8 cellular contexts compared by ENCODE assay signal in the genomic region with DNA sequence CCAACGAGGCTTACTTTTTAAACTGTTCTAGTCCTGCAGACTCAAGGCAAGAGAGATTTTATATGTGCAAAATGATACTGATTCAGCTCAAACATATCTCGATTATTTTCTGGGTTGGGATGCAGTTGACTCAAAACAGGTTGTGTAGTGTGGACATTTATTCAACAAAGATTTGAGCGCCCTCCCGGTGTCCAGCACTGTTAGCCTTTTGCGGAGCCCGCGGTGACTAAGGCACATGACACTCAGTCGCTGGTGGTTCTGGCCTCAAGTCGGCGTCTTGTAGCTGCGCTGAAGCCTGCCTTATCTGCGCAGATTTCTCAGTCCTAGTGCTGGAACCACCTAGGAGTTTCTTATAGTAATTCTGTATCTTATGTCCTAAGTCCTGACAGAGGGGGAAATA. TPM values are rescaled to one million over a fixed set of nuclear protein-coding genes. Genes with fewer than 3 reads are reported as not detected.
DNase-seq lines count a peak whose midpoint lies in the region; ATAC-seq and TF ChIP-seq lines count a peak whose summit lies in the region.

No MANE protein-coding gene starts in this region.

- H3K9me3 Mint-ChIP-seq in CD4-positive, alpha-beta T cell, result no peaks in the 10 kb centered on the region

- ATAC-seq in CD4-positive, alpha-beta T cell (ENCODE audit: poor library complexity), result no peak
- ATAC-seq in HG03520 (IDR thresholded peaks at IDR 0.05; ENCODE audit: unreplicated experiment), result peak; percentile 29
- no peak for ATAC-seq in GM18870 (IDR thresholded peaks at IDR 0.05; ENCODE audit: unreplicated experiment)
- ATAC-seq in activated CD4-positive, CD25-positive, alpha-beta regulatory T cell treated with anti-CD3 and anti-CD28 coated beads, Interleukin-2, amount 50 U/mL, for 24 hours, result no peak

- H3K4me1 ChIP-seq in SK-N-SH (ENCODE audit: control insufficient read depth in 1 of 2, insufficient read depth in 2 of 2, low read depth in 1 of 2, low read length in 1 of 2), result peaks cover 0 to 15% of the 10 kb centered on the region in 2 experiments; a peak in 1 of 4 replicates
- peaks cover 2 to 40% (median 31%) of the 10 kb centered on the region in 4 donors for H3K4me1 ChIP-seq in esophagus muscularis mucosa
- H3K4me1 ChIP-seq in mesodermal cell (ENCODE audit: control insufficient read depth, insufficient read depth, low read length, poor library complexity, severe bottlenecking), result no peaks in the 10 kb centered on the region
- peaks cover 0 to 15% (median 7%) of the 10 kb centered on the region in 4 donors for H3K4me1 ChIP-seq in transverse colon

- intact Hi-C loops in CD4-positive, alpha-beta T cell (cut with DNase I, micrococcal nuclease), result no loop called here
- intact Hi-C loops in esophagus muscularis mucosa (cut with DNase I) (loop anchor here (5.0 to 10.0 kb wide), 2 partner anchors 270 to 668 kb away; a partner anchor contains a TSS), transverse colon (cut with DNase I; ENCODE audit: low total_unique reads) (no loop called here)

- no peak overlapping the region for H3K27ac Mint-ChIP-seq in CD4-positive, alpha-beta T cell

- H2AFZ ChIP-seq in SK-N-SH (ENCODE audit: low read depth), result peak overlapping the region; percentile 87; the same call in 1 of the 2 replicates

- no peak overlapping the region for H3K9ac ChIP-seq in SK-N-SH

- TF ChIP-seq POLR2A in esophagus muscularis mucosa (IDR thresholded peaks at IDR 0.05; ENCODE audit: low read depth) (no peak), transverse colon (IDR thresholded peaks at IDR 0.05) (no peak)

- no peak for DNase-seq in CD4-positive, alpha-beta T cell
- DNase-seq in SK-N-SH (peak; percentile 42), esophagus muscularis mucosa (ENCODE audit: extremely low spot score) (no peak), transverse colon (peak; percentile 62)

- H3K27me3 ChIP-seq in CD4-positive, alpha-beta T cell (ENCODE audit: control insufficient read depth, insufficient read depth, low read length), result peaks cover 51% of the 10 kb centered on the region
- H3K27me3 ChIP-seq in SK-N-SH (ENCODE audit: insufficient read depth), result peaks cover 47% of the 10 kb centered on the region
- H3K27me3 ChIP-seq in esophagus muscularis mucosa, result no peaks in the 10 kb centered on the region
- H3K27me3 ChIP-seq in transverse colon, result no peaks in the 10 kb centered on the region

- TF ChIP-seq RAD21 in SK-N-SH (IDR thresholded peaks at IDR 0.05; ENCODE audit: low read length), result no peak

- peak overlapping the region; percentile 90 for H3K4me2 ChIP-seq in SK-N-SH

- H3K36me3 ChIP-seq in SK-N-SH (replicated peaks in 1 of 2; ENCODE audit: control insufficient read depth in 1 of 2, insufficient read depth in 2 of 2, low read length in 1 of 2), result no peaks in the 10 kb centered on the region
- H3K36me3 ChIP-seq in esophagus muscularis mucosa, result no peaks in the 10 kb centered on the region
- H3K36me3 ChIP-seq in mesodermal cell (ENCODE audit: control insufficient read depth, insufficient read depth, low read length), result no peaks in the 10 kb centered on the region
- H3K36me3 ChIP-seq in transverse colon, result no peaks in the 10 kb centered on the region

- no peaks in the 10 kb centered on the region for H3K79me2 ChIP-seq in SK-N-SH (ENCODE audit: insufficient read depth)

- CTCF ChIA-PET in CD4-positive, alpha-beta T cell (lab: Charles Lee), result no interaction called here
- CTCF ChIA-PET in SK-N-SH (lab: Yijun Ruan, JAX), result interaction anchor here (1.7 kb wide), 1 partner anchor 19 kb away, joined by 4 read pairs; no protein-coding TSS in a partner anchor

- no peak for TF ChIP-seq CTCF in CD4-positive, alpha-beta T cell (IDR thresholded peaks at IDR 0.05)
- 0 out of 2 replicates have a peak, but pooled peaks have one; percentile 15 for TF ChIP-seq CTCF in SK-N-SH (IDR thresholded peaks at IDR 0.05)
- TF ChIP-seq CTCF in esophagus muscularis mucosa (IDR thresholded peaks at IDR 0.05), result peak in 1 of 3 experiments; percentile 37
- TF ChIP-seq CTCF in transverse colon (IDR thresholded peaks at IDR 0.05), result peak in 1 of 5 experiments; percentile 31

- in situ Hi-C loops in transverse colon (cut with MboI; ENCODE audit: low pct_ligation_motif_present in 1 of 4, low pct_unique_long_range_greater_than_20kb in 1 of 4, low sequenced_read_pairs in 3 of 4), result no loop called here

- no peak overlapping the region for H3K27ac ChIP-seq in CD4-positive, alpha-beta T cell (ENCODE audit: low read depth, low read length)
- H3K27ac ChIP-seq in SK-N-SH (ENCODE audit: low read depth in 2 of 2, low read length in 1 of 2) (no peak overlapping the region), esophagus muscularis mucosa (replicated peaks in 1 of 4) (peak overlapping the region; percentile 93 to 97 (median 94)), mesodermal cell (ENCODE audit: low read depth, low read length, severe bottlenecking) (no peak overlapping the region), transverse colon (peak overlapping the region; percentile 91 to 94 (median 93))

- H3F3A ChIP-seq in SK-N-SH (replicated peaks; ENCODE audit: insufficient read depth), result no peaks in the 10 kb centered on the region

- H3K9me3 ChIP-seq in CD4-positive, alpha-beta T cell (ENCODE audit: control insufficient read depth, low read length), result no peaks in the 10 kb centered on the region
- no peaks in the 10 kb centered on the region for H3K9me3 ChIP-seq in SK-N-SH
- no peaks in the 10 kb centered on the region for H3K9me3 ChIP-seq in esophagus muscularis mucosa
- H3K9me3 ChIP-seq in mesodermal cell (ENCODE audit: control insufficient read depth, low read length), result no peaks in the 10 kb centered on the region
- H3K9me3 ChIP-seq in transverse colon, result no peaks in the 10 kb centered on the region

- H3K36me3 Mint-ChIP-seq in CD4-positive, alpha-beta T cell (ENCODE audit: low read depth), result no peaks in the 10 kb centered on the region

- H3K9me2 ChIP-seq in SK-N-SH, result no peaks in the 10 kb centered on the region

- peaks cover 5% of the 10 kb centered on the region for H3K4me1 Mint-ChIP-seq in CD4-positive, alpha-beta T cell (ENCODE audit: low read depth)

- WGBS in SK-N-SH (ENCODE audit: low lambda C conversion rate), result 5% methylated on average over 12 of the region's 12 CpGs
- whole genome bisulfite sequencing in esophagus muscularis mucosa, result 0% methylated on average over 12 of the region's 12 CpGs
- 2 to 4% methylated on average over 7 to 10 of the region's 12 CpGs for WGBS in mesodermal cell (ENCODE audit: insufficient coverage in 2 of 2), 2 experiments
- 1 to 7% methylated on average over 7 to 12 of the region's 12 CpGs for WGBS in transverse colon (ENCODE audit: low coverage in 1 of 2), 2 donors

- H3K4me3 Mint-ChIP-seq in CD4-positive, alpha-beta T cell, result peak overlapping the region; percentile 23

- no peaks in the 10 kb centered on the region for H4K20me1 ChIP-seq in SK-N-SH (ENCODE audit: insufficient read depth)

- H3K4me3 ChIP-seq in SK-N-SH (ENCODE audit: low read depth in 2 of 2, low read length in 1 of 2) (peak overlapping the region; percentile 63 to 71; a peak in 3 of 4 replicates), esophagus muscularis mucosa (peak overlapping the region; percentile 83 to 99 (median 89)), mesodermal cell (ENCODE audit: extremely low read depth, insufficient read depth, low read length, poor library complexity, severe bottlenecking) (peak overlapping the region; percentile 65), transverse colon (peak overlapping the region; percentile 71 to 86 (median 78))

- TF ChIP-seq EP300 in SK-N-SH (IDR thresholded peaks at IDR 0.05; ENCODE audit: borderline replicate concordance in 1 of 2, low read depth in 1 of 2, low read length in 1 of 2) (no peak), esophagus muscularis mucosa (IDR thresholded peaks at IDR 0.05) (no peak), transverse colon (IDR thresholded peaks at IDR 0.05; ENCODE audit: low read depth) (no peak)

- H3K27me3 Mint-ChIP-seq in CD4-positive, alpha-beta T cell, result peaks cover 72% of the 10 kb centered on the region

- POLR2A ChIA-PET in CD4-positive, alpha-beta T cell (lab: Charles Lee), result interaction anchor here (0.6 kb wide), 1 partner anchor 472 kb away, joined by 4 read pairs; no protein-coding TSS in a partner anchor
- POLR2A ChIA-PET in SK-N-SH (lab: Yijun Ruan, JAX), result no interaction called here

TF ChIP-seq in SK-N-SH, 30 proteins besides CTCF, POLR2A, EP300 and RAD21 (continues in another document):
- TF ChIP-seq, protein P1, sequence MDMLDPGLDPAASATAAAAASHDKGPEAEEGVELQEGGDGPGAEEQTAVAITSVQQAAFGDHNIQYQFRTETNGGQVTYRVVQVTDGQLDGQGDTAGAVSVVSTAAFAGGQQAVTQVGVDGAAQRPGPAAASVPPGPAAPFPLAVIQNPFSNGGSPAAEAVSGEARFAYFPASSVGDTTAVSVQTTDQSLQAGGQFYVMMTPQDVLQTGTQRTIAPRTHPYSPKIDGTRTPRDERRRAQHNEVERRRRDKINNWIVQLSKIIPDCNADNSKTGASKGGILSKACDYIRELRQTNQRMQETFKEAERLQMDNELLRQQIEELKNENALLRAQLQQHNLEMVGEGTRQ (IDR thresholded peaks at IDR 0.05; ENCODE audit: borderline replicate concordance, low read depth, low read length), result no peak
- no peak for TF ChIP-seq FOXM1 (IDR thresholded peaks at IDR 0.05; ENCODE audit: low read depth)
- TF ChIP-seq TCF12 (IDR thresholded peaks at IDR 0.05), result no peak
- TF ChIP-seq, protein P2, sequence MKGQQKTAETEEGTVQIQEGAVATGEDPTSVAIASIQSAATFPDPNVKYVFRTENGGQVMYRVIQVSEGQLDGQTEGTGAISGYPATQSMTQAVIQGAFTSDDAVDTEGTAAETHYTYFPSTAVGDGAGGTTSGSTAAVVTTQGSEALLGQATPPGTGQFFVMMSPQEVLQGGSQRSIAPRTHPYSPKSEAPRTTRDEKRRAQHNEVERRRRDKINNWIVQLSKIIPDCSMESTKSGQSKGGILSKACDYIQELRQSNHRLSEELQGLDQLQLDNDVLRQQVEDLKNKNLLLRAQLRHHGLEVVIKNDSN (IDR thresholded peaks at IDR 0.05; ENCODE audit: borderline replicate concordance, low read depth), result peak; percentile 39; the same call in 1 of the 2 replicates
- TF ChIP-seq RXRA (IDR thresholded peaks at IDR 0.05; ENCODE audit: borderline replicate concordance, low read depth), result no peak
- TF ChIP-seq YY1 (IDR thresholded peaks at IDR 0.05; ENCODE audit: low read depth), result no peak
- TF ChIP-seq JUND (IDR thresholded peaks at IDR 0.05), result no peak
- TF ChIP-seq FOXJ3 (CRISPR knock-in tag; IDR thresholded peaks at IDR 0.05), result no peak
- TF ChIP-seq, protein P3, sequence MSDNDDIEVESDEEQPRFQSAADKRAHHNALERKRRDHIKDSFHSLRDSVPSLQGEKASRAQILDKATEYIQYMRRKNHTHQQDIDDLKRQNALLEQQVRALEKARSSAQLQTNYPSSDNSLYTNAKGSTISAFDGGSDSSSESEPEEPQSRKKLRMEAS (IDR thresholded peaks at IDR 0.05; ENCODE audit: low read depth), result 0 out of 2 replicates have a peak, but pooled peaks have one; percentile 35

RNA-seq across cellular contexts. Expression of a gene that starts 0.9 kb away (rescaled TPM):
- total RNA-seq in CD4-positive, alpha-beta T cell, result not detected
- 0.05 TPM in 2 replicates for polyA plus RNA-seq in SK-N-SH (2012; rRNA removed)
- polyA plus RNA-seq in SK-N-SH (2012; cell fraction: cytosol; rRNA removed), result 0.08 and 0.10 TPM in 2 replicates
- 0.05 and 0.06 TPM in 2 replicates for polyA plus RNA-seq in SK-N-SH (2012; cell fraction: nucleus; rRNA removed)
- total RNA-seq in esophagus muscularis mucosa (100 to 1,000 TPM in 3 of 4 donors, 10 to 100 TPM in 1; 27.3 to 154 (median 114) TPM), transverse colon (10 to 100 TPM in 3 of 4 donors, 1 to 10 TPM in 1; 9.0 to 15.2 (median 12.6) TPM)
- polyA plus RNA-seq in mesodermal cell (2013, experiment 1 of 2), result 2.2 TPM
- polyA plus RNA-seq in mesodermal cell (2013, experiment 2 of 2), result 1.9 TPM

Comparison
In these comparisons a context has a peak if more than half of its experiments do, and no peak if none do; other contexts are left out.
1. DNase-seq: peak in SK-N-SH (single experiment) and transverse colon (single experiment); none in CD4-positive, alpha-beta T cell (0 of 10) and esophagus muscularis mucosa (single experiment).
2. H3K27ac ChIP-seq: peak in esophagus muscularis mucosa (4 of 4) and transverse colon (4 of 4); none in CD4-positive, alpha-beta T cell (single experiment), SK-N-SH (0 of 2) and mesodermal cell (single experiment).
3. RNA of a gene that starts 0.9 kb away (total RNA-seq): 27.3 to 154 TPM in esophagus muscularis mucosa and 9.0 to 15.2 TPM in transverse colon; not detected in CD4-positive, alpha-beta T cell; every median in the first group is over 4 times any median in the second.
4. Peak in every context shown above with its lines, with median percentiles within 50 percentile points of each other: H3K4me3 ChIP-seq.